ENCODE assay signal across 27 cellular contexts in the genomic region with DNA sequence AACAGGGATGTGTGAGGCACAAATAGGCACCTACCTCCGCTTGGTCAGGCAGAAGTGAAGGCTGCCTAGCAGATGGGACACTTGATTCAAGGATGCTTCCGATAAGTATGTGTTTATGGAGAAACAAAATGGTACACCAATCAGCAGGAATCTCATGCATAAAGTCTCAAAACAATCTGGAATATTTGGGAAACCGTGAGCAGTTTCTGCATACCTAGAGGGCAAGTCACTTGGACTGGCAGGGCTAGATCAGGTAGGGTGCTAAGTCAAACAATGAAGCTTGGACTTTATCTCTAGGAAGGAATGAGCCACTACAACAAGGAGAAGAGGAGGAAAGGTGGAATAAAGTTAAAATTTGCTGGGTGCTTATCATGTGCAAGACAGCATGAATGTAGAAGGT. TPM values are rescaled to one million over a fixed set of nuclear protein-coding genes. Genes with fewer than 3 reads are reported as not detected.
"Had no signal": no experiment of that assay in that cellular context is flagged by ENCODE, and none has a peak within 500 bp of the region (broad histone marks: within the 10 kb centered on the region; RNA-seq: fewer than 3 reads in every experiment).

No MANE protein-coding gene starts in this region.

- H3K27ac ChIP-seq: brain microvascular endothelial cell, SJSA1 had no signal

- H3K4me3 Mint-ChIP-seq: activated B cell treated with CpG ODN at 0.5 μM for 24 hours; activated CD4-positive, alpha-beta T cell treated with anti-CD3 and anti-CD28 coated beads, Interleukin-2, amount 10 ng/mL, durations not matched to agents 24 days and 14 days; activated CD8-positive, alpha-beta memory T cell treated with anti-CD3 and anti-CD28 coated beads, Interleukin-2, amount 10 ng/mL, durations not matched to agents 7 days and 5 days; activated naive CD8-positive, alpha-beta T cell; activated T-cell treated with anti-CD3 and anti-CD28 coated beads, Interleukin-2, amount 50 U/mL, for 24 hours; T-helper 1 cell treated with Interleukin-12 subunit alpha and Interleukin-12 subunit beta and Interleukin-4 antibody, amounts not matched to agents 30 μg/mL and 1 μg/mL, for 36 hours had no signal

- H3K9me3 ChIP-seq: MG63, SJSA1 had no signal

- H3K9me3 Mint-ChIP-seq: activated B cell treated with CpG ODN at 0.5 μM for 24 hours; activated CD4-positive, alpha-beta T cell treated with anti-CD3 and anti-CD28 coated beads, Interleukin-2, amount 10 ng/mL, durations not matched to agents 24 days and 14 days; activated T-cell treated with anti-CD3 and anti-CD28 coated beads, Interleukin-2, amount 50 U/mL, for 24 hours; T-helper 1 cell treated with Interleukin-12 subunit alpha and Interleukin-12 subunit beta and Interleukin-4 antibody, amounts not matched to agents 30 μg/mL and 1 μg/mL, for 36 hours had no signal

- H3K27ac Mint-ChIP-seq: activated B cell treated with CpG ODN at 0.5 μM for 24 hours; activated CD4-positive, alpha-beta T cell treated with anti-CD3 and anti-CD28 coated beads, Interleukin-2, amount 10 ng/mL, durations not matched to agents 24 days and 14 days; activated CD8-positive, alpha-beta memory T cell treated with anti-CD3 and anti-CD28 coated beads, Interleukin-2, amount 10 ng/mL, durations not matched to agents 7 days and 5 days; activated naive CD8-positive, alpha-beta T cell; activated T-cell treated with anti-CD3 and anti-CD28 coated beads, Interleukin-2, amount 50 U/mL, for 24 hours; T-helper 1 cell treated with Interleukin-12 subunit alpha and Interleukin-12 subunit beta and Interleukin-4 antibody, amounts not matched to agents 30 μg/mL and 1 μg/mL, for 36 hours had no signal

- H3K4me3 ChIP-seq: MG63, SJSA1 had no signal

- H3K36me3 ChIP-seq: brain microvascular endothelial cell, MG63, SJSA1 had no signal

- H3K36me3 Mint-ChIP-seq: activated CD8-positive, alpha-beta memory T cell treated with anti-CD3 and anti-CD28 coated beads, Interleukin-2, amount 10 ng/mL, durations not matched to agents 7 days and 5 days; activated naive CD8-positive, alpha-beta T cell had no signal

- DNase-seq: activated B cell treated with CpG ODN at 0.5 μM for 24 hours; activated CD4-positive, alpha-beta T cell treated with anti-CD3 and anti-CD28 coated beads for 1 hour; activated CD4-positive, alpha-beta T cell treated with anti-CD3 and anti-CD28 coated beads, Interleukin-2, amount 10 ng/mL, durations not matched to agents 24 days and 14 days; activated CD4-positive, alpha-beta T cell treated with anti-CD3 and anti-CD28 coated beads, Interleukin-2, amount 50 U/mL, for 48 hours; activated CD8-positive, alpha-beta memory T cell treated with anti-CD3 and anti-CD28 coated beads, Interleukin-2, amount 10 ng/mL, durations not matched to agents 7 days and 5 days; activated effector memory CD4-positive, alpha-beta T cell treated with anti-CD3 and anti-CD28 coated beads, Interleukin-2, amount 50 U/mL, for 16 hours; activated naive CD4-positive, alpha-beta T cell treated with Interleukin-2 at 50 U/mL for 16 hours; activated T-cell treated with anti-CD3 and anti-CD28 coated beads, Interleukin-2, amount 50 U/mL, for 24 hours; amygdala; brain microvascular endothelial cell; central memory CD4-positive, alpha-beta T cell; MG63; MV-4-11; NCI-H1092 treated with DMSO at 0.1 percent for 48 hours; NCI-H1417 treated with DMSO at 0.1 percent for 48 hours; NCI-H1694; NCI-H2029; NCI-H2107; NCI-H2171 treated with DMSO at 0.1 percent for 48 hours; NCI-H345; NCI-H510A; PC-3; SHP77 had no signal

- ATAC-seq: activated CD8-positive, alpha-beta memory T cell treated with anti-CD3 and anti-CD28 coated beads, Interleukin-2, amount 10 ng/mL, durations not matched to agents 7 days and 5 days; PC-3; SK-N-SH treated with all-trans-retinoic acid at 6 μM for 48 hours had no signal

RNA-seq across cellular contexts. Expression of a gene that starts 5.5 kb away (rescaled TPM):
- total RNA-seq: activated CD4-positive, alpha-beta T cell treated with anti-CD3 and anti-CD28 coated beads, Interleukin-2, amount 10 ng/mL, durations not matched to agents 24 days and 14 days; PC-3 had no signal
